8 cellular contexts compared by ENCODE assay signal in the genomic region with DNA sequence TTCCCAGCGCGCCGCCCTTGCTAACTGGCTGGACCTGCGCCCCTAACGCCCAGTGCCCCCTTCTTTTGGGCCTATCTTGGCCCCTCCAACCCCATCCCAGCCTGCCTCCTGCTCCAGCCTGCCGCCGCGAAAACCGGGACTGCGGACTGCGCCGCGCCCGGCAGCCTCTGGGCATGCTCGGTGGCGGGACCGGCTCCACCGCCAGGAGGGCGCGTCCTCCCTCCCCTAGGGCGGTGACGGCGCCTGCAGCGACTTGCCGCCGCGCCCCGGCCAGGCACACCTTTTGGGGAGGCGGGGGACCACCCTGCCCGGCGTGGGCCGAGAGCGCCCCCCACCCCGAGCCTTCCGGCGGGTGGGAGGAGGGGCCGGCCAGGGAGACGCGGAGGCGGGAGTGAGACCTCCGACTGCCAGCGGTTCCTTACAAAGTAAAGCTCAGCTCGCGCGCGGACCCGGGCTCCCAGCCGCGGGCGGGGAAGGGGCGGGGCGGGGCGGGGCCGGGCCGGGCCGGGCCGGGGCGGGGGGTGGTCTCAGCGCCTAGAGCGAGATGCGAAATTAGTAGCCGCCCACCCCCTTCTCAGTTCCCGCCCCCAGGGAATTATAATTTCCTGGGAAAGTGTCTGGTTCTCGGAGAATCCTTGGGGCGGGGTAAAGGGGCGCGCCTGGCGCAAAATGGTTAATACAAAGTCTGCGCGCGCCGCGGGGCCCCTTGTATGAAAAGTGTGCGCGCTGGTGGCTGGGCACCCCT.
A peak's percentile ranks its signal among the peaks of the same experiment; 100 is the strongest.
DNase-seq lines count a peak whose midpoint lies in the region; ATAC-seq and TF ChIP-seq lines count a peak whose summit lies in the region.

No MANE protein-coding gene starts in this region.

- CTCF ChIA-PET in activated CD8-positive, alpha-beta memory T cell treated with anti-CD3 and anti-CD28 coated beads, Interleukin-2, amount 10 ng/mL, durations not matched to agents 7 days and 5 days (lab: Charles Lee): no interaction called here

- peaks cover 0 to 9% (median 0%) of the 10 kb centered on the region in 11 experiments; a peak in 5 of 22 replicates for H4K20me1 ChIP-seq in BLaER1 treated with 17β-estradiol and CSF1 and Interleukin-3, amounts not matched to agents 10 nM and 100 nM

- DNase-seq in NCI-H2171 (lab: John Stamatoyannopoulos, UW): peak; percentile 94
- DNase-seq in activated CD8-positive, alpha-beta memory T cell treated with anti-CD3 and anti-CD28 coated beads, Interleukin-2, amount 10 ng/mL, durations not matched to agents 7 days and 5 days: peak; percentile 58
- DNase-seq in fibroblast of pulmonary artery (ENCODE audit: low read depth): peak; percentile 78
- DNase-seq in natural killer cell treated with Interleukin-12 subunit alpha and Interleukin-12 subunit beta and Interleukin-15 and Interleukin-18, amount 100 ng/mL, for 72 hours (ENCODE audit: low spot score): no peak
- DNase-seq in effector CD4-positive, alpha-beta T cell: no peak

- ATAC-seq in GM18868 (IDR thresholded peaks at IDR 0.05; ENCODE audit: unreplicated experiment) (peak; percentile 80), HG03060 (IDR thresholded peaks at IDR 0.05; ENCODE audit: low read depth, unreplicated experiment) (peak; percentile 26)
- peak; percentile 83 for ATAC-seq in activated CD8-positive, alpha-beta memory T cell treated with anti-CD3 and anti-CD28 coated beads, Interleukin-2, amount 10 ng/mL, durations not matched to agents 7 days and 5 days
- ATAC-seq in natural killer cell treated with Interleukin-12 subunit alpha and Interleukin-12 subunit beta and Interleukin-15 and Interleukin-18, amount 100 ng/mL, for 72 hours: peak; percentile 72 to 80

- no peaks in the 10 kb centered on the region for H3K9me3 ChIP-seq in BLaER1 treated with 17β-estradiol and CSF1 and Interleukin-3, amounts not matched to agents 10 nM and 100 nM (replicated peaks in 1 of 11)

- H3K9ac ChIP-seq in BLaER1 treated with 17β-estradiol and CSF1 and Interleukin-3, amounts not matched to agents 10 nM and 100 nM: peak overlapping the region; percentile 71 to 87 (median 81)

- H3K27me3 Mint-ChIP-seq in activated CD8-positive, alpha-beta memory T cell treated with anti-CD3 and anti-CD28 coated beads, Interleukin-2, amount 10 ng/mL, durations not matched to agents 7 days and 5 days: peaks cover 63% of the 10 kb centered on the region
- H3K27me3 Mint-ChIP-seq in natural killer cell treated with Interleukin-12 subunit alpha and Interleukin-12 subunit beta and Interleukin-15 and Interleukin-18, amount 100 ng/mL, for 72 hours: peaks cover 33 to 58% of the 10 kb centered on the region in 2 donors

- H3K27me3 ChIP-seq in BLaER1 treated with 17β-estradiol and CSF1 and Interleukin-3, amounts not matched to agents 10 nM and 100 nM: peaks cover 0 to 6% (median 0%) of the 10 kb centered on the region in 11 experiments; a peak in 2 of 22 replicates

- H3K4me3 Mint-ChIP-seq in activated CD8-positive, alpha-beta memory T cell treated with anti-CD3 and anti-CD28 coated beads, Interleukin-2, amount 10 ng/mL, durations not matched to agents 7 days and 5 days: peak overlapping the region; percentile 74
- H3K4me3 Mint-ChIP-seq in natural killer cell treated with Interleukin-12 subunit alpha and Interleukin-12 subunit beta and Interleukin-15 and Interleukin-18, amount 100 ng/mL, for 72 hours: peak overlapping the region; percentile 75

- peak overlapping the region; percentile 66 to 92 (median 85) for H3K4me3 ChIP-seq in BLaER1 treated with 17β-estradiol and CSF1 and Interleukin-3, amounts not matched to agents 10 nM and 100 nM
- H3K4me3 ChIP-seq in fibroblast of pulmonary artery (replicated peaks; ENCODE audit: low read depth, low read length): peak overlapping the region; percentile 67

- H3K4me2 ChIP-seq in BLaER1 treated with 17β-estradiol and CSF1 and Interleukin-3, amounts not matched to agents 10 nM and 100 nM: peak overlapping the region; percentile 88 to 99 (median 98)

- H3K27ac Mint-ChIP-seq in activated CD8-positive, alpha-beta memory T cell treated with anti-CD3 and anti-CD28 coated beads, Interleukin-2, amount 10 ng/mL, durations not matched to agents 7 days and 5 days: no peak overlapping the region
- H3K27ac Mint-ChIP-seq in natural killer cell treated with Interleukin-12 subunit alpha and Interleukin-12 subunit beta and Interleukin-15 and Interleukin-18, amount 100 ng/mL, for 72 hours: no peak overlapping the region

- no peaks in the 10 kb centered on the region for H3K36me3 ChIP-seq in BLaER1 treated with 17β-estradiol and CSF1 and Interleukin-3, amounts not matched to agents 10 nM and 100 nM

- no peaks in the 10 kb centered on the region for H3K36me3 Mint-ChIP-seq in activated CD8-positive, alpha-beta memory T cell treated with anti-CD3 and anti-CD28 coated beads, Interleukin-2, amount 10 ng/mL, durations not matched to agents 7 days and 5 days
- H3K36me3 Mint-ChIP-seq in natural killer cell treated with Interleukin-12 subunit alpha and Interleukin-12 subunit beta and Interleukin-15 and Interleukin-18, amount 100 ng/mL, for 72 hours: no peaks in the 10 kb centered on the region

- peak overlapping the region; percentile 34 to 82 (median 76); a peak in 20 of 22 replicates for H3K27ac ChIP-seq in BLaER1 treated with 17β-estradiol and CSF1 and Interleukin-3, amounts not matched to agents 10 nM and 100 nM

- H3K4me1 Mint-ChIP-seq in activated CD8-positive, alpha-beta memory T cell treated with anti-CD3 and anti-CD28 coated beads, Interleukin-2, amount 10 ng/mL, durations not matched to agents 7 days and 5 days: peaks cover 13% of the 10 kb centered on the region
- peaks cover 11% of the 10 kb centered on the region in 2 donors for H3K4me1 Mint-ChIP-seq in natural killer cell treated with Interleukin-12 subunit alpha and Interleukin-12 subunit beta and Interleukin-15 and Interleukin-18, amount 100 ng/mL, for 72 hours (ENCODE audit: low read depth in 2 of 2)

- peaks cover 8 to 23% (median 21%) of the 10 kb centered on the region in 10 experiments for H3K4me1 ChIP-seq in BLaER1 treated with 17β-estradiol and CSF1 and Interleukin-3, amounts not matched to agents 10 nM and 100 nM

- TF ChIP-seq CTCF in fibroblast of pulmonary artery (IDR thresholded peaks at IDR 0.05; ENCODE audit: low read length, missing control alignments): no peak

- H3K9me3 Mint-ChIP-seq in activated CD8-positive, alpha-beta memory T cell treated with anti-CD3 and anti-CD28 coated beads, Interleukin-2, amount 10 ng/mL, durations not matched to agents 7 days and 5 days (ENCODE audit: low read depth): no peaks in the 10 kb centered on the region
- no peaks in the 10 kb centered on the region for H3K9me3 Mint-ChIP-seq in natural killer cell treated with Interleukin-12 subunit alpha and Interleukin-12 subunit beta and Interleukin-15 and Interleukin-18, amount 100 ng/mL, for 72 hours

Comparison
In these comparisons a context has a peak if more than half of its experiments do, and no peak if none do; other contexts are left out.
1. ATAC-seq: peak in every context shown above with its lines; median percentile 83 in activated CD8-positive, alpha-beta memory T cell treated with anti-CD3 and anti-CD28 coated beads, Interleukin-2, amount 10 ng/mL, durations not matched to agents 7 days and 5 days; 80 in GM18868; 76 in natural killer cell treated with Interleukin-12 subunit alpha and Interleukin-12 subunit beta and Interleukin-15 and Interleukin-18, amount 100 ng/mL, for 72 hours; 26 in HG03060.
2. DNase-seq: peak in NCI-H2171 (single experiment), activated CD8-positive, alpha-beta memory T cell treated with anti-CD3 and anti-CD28 coated beads, Interleukin-2, amount 10 ng/mL, durations not matched to agents 7 days and 5 days (single experiment) and fibroblast of pulmonary artery (single experiment); none in natural killer cell treated with Interleukin-12 subunit alpha and Interleukin-12 subunit beta and Interleukin-15 and Interleukin-18, amount 100 ng/mL, for 72 hours (single experiment) and effector CD4-positive, alpha-beta T cell (single experiment).